ENCODE assay signal across 8 cellular contexts in genomic region chr2:26300234-26300641, GRCh38. TPM values are rescaled to one million over a fixed set of nuclear protein-coding genes. Genes with fewer than 3 reads are reported as not detected.
DNase-seq lines count a peak whose midpoint lies in the region; ATAC-seq and TF ChIP-seq lines count a peak whose summit lies in the region.

No MANE protein-coding gene starts in this region.

- peak overlapping the region; percentile 18 for H3K4me3 ChIP-seq in cardiac muscle cell
- peak overlapping the region; percentile 60 for H3K4me3 ChIP-seq in urinary bladder (ENCODE audit: low read depth, low read length)
- H3K4me3 ChIP-seq in MG63, result no peak overlapping the region

- no peak overlapping the region for H3K27ac Mint-ChIP-seq in effector memory CD8-positive, alpha-beta T cell

- WGBS in urinary bladder, result 7% methylated on average over 12 of the region's 12 CpGs

- DNase-seq in cardiac muscle cell (ENCODE audit: low read depth in 1 of 2, low spot score in 1 of 2) (peak in 1 of 2 donors; percentile 67), Right ventricle myocardium inferior (ENCODE audit: missing footprints) (no peak), myocyte (ENCODE audit: low read depth) (peak; percentile 22), NCI-H2081 (lab: John Stamatoyannopoulos, UW) (no peak), MG63 (no peak), NCI-H69 (lab: John Stamatoyannopoulos, UW) (no peak)
- no peak for DNase-seq in effector memory CD8-positive, alpha-beta T cell

- no peak for TF ChIP-seq CTCF in cardiac muscle cell (IDR thresholded peaks at IDR 0.05; ENCODE audit: low read depth, low read length)

- ATAC-seq in Right ventricle myocardium inferior, result no peak
- peak; percentile 43 for ATAC-seq in effector memory CD8-positive, alpha-beta T cell (replicated peaks)

- H3K9me3 ChIP-seq in cardiac muscle cell (ENCODE audit: low read depth) (no peaks in the 10 kb centered on the region), MG63 (no peaks in the 10 kb centered on the region)

- H3K4me3 Mint-ChIP-seq in effector memory CD8-positive, alpha-beta T cell, result no peak overlapping the region

- H3K4me1 ChIP-seq in cardiac muscle cell (ENCODE audit: low read depth) (peaks cover 11% of the 10 kb centered on the region), urinary bladder (ENCODE audit: insufficient read depth) (no peaks in the 10 kb centered on the region)

- H3K27ac ChIP-seq in cardiac muscle cell (no peak overlapping the region), urinary bladder (ENCODE audit: low read depth) (no peak overlapping the region)

- H3K36me3 Mint-ChIP-seq in effector memory CD8-positive, alpha-beta T cell (ENCODE audit: insufficient read depth), result no peaks in the 10 kb centered on the region

- H3K4me1 Mint-ChIP-seq in effector memory CD8-positive, alpha-beta T cell (ENCODE audit: low read depth in 2 of 2), result no peaks in the 10 kb centered on the region

- no peaks in the 10 kb centered on the region for H3K9me3 Mint-ChIP-seq in effector memory CD8-positive, alpha-beta T cell

- no peaks in the 10 kb centered on the region for H3K27me3 Mint-ChIP-seq in effector memory CD8-positive, alpha-beta T cell

- intact Hi-C loops in Right ventricle myocardium inferior (cut with DNase I), result no loop called here

- H3K36me3 ChIP-seq in cardiac muscle cell (no peaks in the 10 kb centered on the region), urinary bladder (ENCODE audit: insufficient read depth) (no peaks in the 10 kb centered on the region), MG63 (no peaks in the 10 kb centered on the region)

- peaks cover 44% of the 10 kb centered on the region for H3K27me3 ChIP-seq in cardiac muscle cell
- no peaks in the 10 kb centered on the region for H3K27me3 ChIP-seq in MG63

RNA-seq across cellular contexts. Expression of gene SELENOI, which starts 45.7 kb away (rescaled TPM):
- total RNA-seq in cardiac muscle cell, result 9.3 and 13.7 TPM in 2 replicates
- polyA plus RNA-seq in cardiac muscle cell, result 8.1 and 10.4 TPM in 2 replicates
- 14.3 TPM for total RNA-seq in Right ventricle myocardium inferior
- 37.8 and 53.1 TPM in 2 replicates for total RNA-seq in myocyte
- 8.2 TPM for polyA plus RNA-seq in myocyte (2012)
- total RNA-seq in urinary bladder, result 27.7 TPM
- 3.7 TPM for polyA plus RNA-seq in urinary bladder
- total RNA-seq in MG63 (2014; rRNA removed; shearing (Covaris generic); ENCODE audit: low replicate concordance), result 4.8 and 10.0 TPM in 2 replicates

RNA-seq across cellular contexts. Expression of gene ADGRF3, which starts 46.4 kb away (rescaled TPM):
- total RNA-seq in cardiac muscle cell (0.11 and 0.12 TPM in 2 replicates), Right ventricle myocardium inferior (0.16 TPM), myocyte (1.1 TPM in 1 of 2 replicates, not detected in the other), urinary bladder (0.37 TPM)
- polyA plus RNA-seq in cardiac muscle cell (0.33 and 0.56 TPM in 2 replicates), urinary bladder (0.08 TPM)
- 0.43 TPM for polyA plus RNA-seq in myocyte (2012)
- total RNA-seq in MG63 (2014; rRNA removed; shearing (Covaris generic); ENCODE audit: low replicate concordance), result not detected in 2 replicates

RNA-seq across cellular contexts. Expression of gene HADHB, which starts 55.5 kb away (rescaled TPM):
- 108 and 118 TPM in 2 replicates for total RNA-seq in cardiac muscle cell
- 189 and 229 TPM in 2 replicates for polyA plus RNA-seq in cardiac muscle cell
- 1,782 TPM for total RNA-seq in Right ventricle myocardium inferior
- 137 and 148 TPM in 2 replicates for total RNA-seq in myocyte
- 137 TPM for polyA plus RNA-seq in myocyte (2012)
- 112 TPM for total RNA-seq in urinary bladder
- 105 TPM for polyA plus RNA-seq in urinary bladder
- 16.5 and 30.2 TPM in 2 replicates for total RNA-seq in MG63 (2014; rRNA removed; shearing (Covaris generic); ENCODE audit: low replicate concordance)

RNA-seq across cellular contexts. Expression of gene HADHA, which starts 55.8 kb away (rescaled TPM):
- total RNA-seq in cardiac muscle cell (149 and 154 TPM in 2 replicates), Right ventricle myocardium inferior (764 TPM), myocyte (137 and 140 TPM in 2 replicates), urinary bladder (122 TPM)
- polyA plus RNA-seq in cardiac muscle cell (197 and 223 TPM in 2 replicates), urinary bladder (107 TPM)
- 117 TPM for polyA plus RNA-seq in myocyte (2012)
- 141 and 162 TPM in 2 replicates for total RNA-seq in MG63 (2014; rRNA removed; shearing (Covaris generic); ENCODE audit: low replicate concordance)

Comparison
In these comparisons a context has a peak if more than half of its experiments do, and no peak if none do; other contexts are left out.
1. RNA of gene HADHB, which starts 55.5 kb away (total RNA-seq): 1,782 TPM in Right ventricle myocardium inferior (single experiment); 137 to 148 TPM in myocyte, 112 TPM in urinary bladder (single experiment), 108 to 118 TPM in cardiac muscle cell and 16.5 to 30.2 TPM in MG63; every median in the first group is over 10 times any median in the second.